ENCODE assay signal across 9 cellular contexts in the genomic region with DNA sequence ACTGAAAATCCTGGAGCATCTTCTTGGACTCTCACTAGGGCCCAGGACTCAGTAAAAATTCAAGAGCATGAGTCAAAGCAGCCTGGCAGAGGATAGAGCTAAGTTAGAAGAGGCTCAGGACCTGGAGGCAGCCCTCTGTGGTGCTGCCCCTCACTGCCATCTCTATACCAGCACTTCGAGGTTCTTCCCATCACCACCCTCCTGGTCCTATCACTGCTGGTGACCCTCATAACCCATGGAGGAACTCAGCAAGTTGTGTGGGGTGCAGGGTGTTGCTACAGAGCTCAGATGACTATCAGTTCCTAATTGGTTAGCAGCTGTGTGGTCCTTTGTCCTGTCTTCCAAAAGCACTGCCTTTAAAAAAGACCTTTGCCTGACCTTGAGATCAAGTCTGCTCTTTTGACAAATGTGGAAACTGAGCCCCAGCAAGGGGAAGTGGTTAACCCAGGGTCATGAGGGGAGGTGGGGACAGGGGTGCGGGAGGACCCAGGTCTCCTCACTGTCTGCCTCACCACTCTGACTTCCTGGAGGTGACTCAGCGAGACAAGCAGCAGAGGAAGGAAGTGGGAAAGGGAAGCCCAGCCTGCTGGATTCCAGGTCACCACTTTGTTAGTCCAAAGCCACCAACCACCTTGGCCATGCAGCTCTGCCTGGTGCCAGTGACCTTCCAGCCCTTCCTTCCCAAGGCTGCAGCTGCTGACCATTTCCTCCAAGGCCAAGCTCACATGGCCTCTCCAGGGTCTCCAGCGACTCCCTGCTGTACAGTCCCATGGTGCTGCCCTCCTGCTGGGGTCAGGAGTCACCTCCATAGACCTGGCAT.
A peak's percentile ranks its signal among the peaks of the same experiment; 100 is the strongest.
DNase-seq lines count a peak whose midpoint lies in the region; ATAC-seq and TF ChIP-seq lines count a peak whose summit lies in the region.
"Had no signal": no experiment of that assay in that cellular context is flagged by ENCODE, and none has a peak within 500 bp of the region (broad histone marks: within the 10 kb centered on the region; RNA-seq: fewer than 3 reads in every experiment).

No MANE protein-coding gene starts in this region.

- ATAC-seq in GM18858 (IDR thresholded peaks at IDR 0.05; ENCODE audit: unreplicated experiment) = no peak

- DNase-seq in SIG-M5 treated with dmso at 0.1 percent for 504 hours (lab: John Stamatoyannopoulos, UW; ENCODE audit: unreplicated experiment) (peak; percentile 54), SIG-M5 (lab: John Stamatoyannopoulos, UW) (no peak), M059J (ENCODE audit: low read depth) (peak; percentile 86), type B pancreatic cell (ENCODE audit: extremely low spot score, unreplicated experiment) (no peak), NCI-H2196 treated with DMSO at 0.1 percent for 48 hours (lab: John Stamatoyannopoulos, UW; ENCODE audit: unreplicated experiment) (no peak)
- DNase-seq: NCI-H1694 treated with DMSO at 0.1 percent for 48 hours had no signal

- H3K4me3 Mint-ChIP-seq in activated naive CD4-positive, alpha-beta T cell treated with anti-CD3 and anti-CD28 coated beads, Interleukin-2, amount 50 U/mL, for 24 hours = peak overlapping the region; percentile 53
- no peak overlapping the region for H3K4me3 Mint-ChIP-seq in type B pancreatic cell

- no peaks in the 10 kb centered on the region for H3K27me3 Mint-ChIP-seq in activated naive CD4-positive, alpha-beta T cell treated with anti-CD3 and anti-CD28 coated beads, Interleukin-2, amount 50 U/mL, for 24 hours
- peaks cover 6% of the 10 kb centered on the region for H3K27me3 Mint-ChIP-seq in type B pancreatic cell

- peaks cover 50 to 60% of the 10 kb centered on the region in 2 experiments for H3K4me1 ChIP-seq in neutrophil (ENCODE audit: control insufficient read depth in 1 of 2, insufficient read depth in 1 of 2, low read depth in 1 of 2, low read length in 1 of 2)

- no peaks in the 10 kb centered on the region for H3K36me3 Mint-ChIP-seq in activated naive CD4-positive, alpha-beta T cell treated with anti-CD3 and anti-CD28 coated beads, Interleukin-2, amount 50 U/mL, for 24 hours
- no peaks in the 10 kb centered on the region for H3K36me3 Mint-ChIP-seq in type B pancreatic cell

- H3K9me3 ChIP-seq in neutrophil = no peaks in the 10 kb centered on the region

- no peaks in the 10 kb centered on the region for H3K9me3 Mint-ChIP-seq in activated naive CD4-positive, alpha-beta T cell treated with anti-CD3 and anti-CD28 coated beads, Interleukin-2, amount 50 U/mL, for 24 hours
- H3K9me3 Mint-ChIP-seq in type B pancreatic cell = no peaks in the 10 kb centered on the region

- TF ChIP-seq CTCF in neutrophil (IDR thresholded peaks at IDR 0.05) = no peak
- no peak for TF ChIP-seq CTCF in type B pancreatic cell (conservative IDR thresholded peaks at IDR 0.05)

- peak overlapping the region; percentile 83 for H3K27ac ChIP-seq in neutrophil

- peak overlapping the region; percentile 27 for H3K27ac Mint-ChIP-seq in activated naive CD4-positive, alpha-beta T cell treated with anti-CD3 and anti-CD28 coated beads, Interleukin-2, amount 50 U/mL, for 24 hours
- no peak overlapping the region for H3K27ac Mint-ChIP-seq in type B pancreatic cell

- H3K4me1 Mint-ChIP-seq in activated naive CD4-positive, alpha-beta T cell treated with anti-CD3 and anti-CD28 coated beads, Interleukin-2, amount 50 U/mL, for 24 hours = peaks cover 60% of the 10 kb centered on the region
- H3K4me1 Mint-ChIP-seq in type B pancreatic cell (ENCODE audit: unreplicated experiment) = peaks cover 5% of the 10 kb centered on the region

- no peaks in the 10 kb centered on the region for H3K36me3 ChIP-seq in neutrophil

- H3K27me3 ChIP-seq in neutrophil = no peaks in the 10 kb centered on the region

- H3K4me3 ChIP-seq in neutrophil (ENCODE audit: low read depth in 1 of 2, low read length in 1 of 2) = peak overlapping the region in 1 of 2 experiments; percentile 49

Comparison
In these comparisons a context has a peak if more than half of its experiments do, and no peak if none do; other contexts are left out.
1. DNase-seq: peak in SIG-M5 treated with dmso at 0.1 percent for 504 hours (single experiment) and M059J (single experiment); none in SIG-M5 (single experiment), type B pancreatic cell (single experiment) and NCI-H2196 treated with DMSO at 0.1 percent for 48 hours (single experiment).